Comparison of ENCODE assay signal across 12 cellular contexts in the genomic region with DNA sequence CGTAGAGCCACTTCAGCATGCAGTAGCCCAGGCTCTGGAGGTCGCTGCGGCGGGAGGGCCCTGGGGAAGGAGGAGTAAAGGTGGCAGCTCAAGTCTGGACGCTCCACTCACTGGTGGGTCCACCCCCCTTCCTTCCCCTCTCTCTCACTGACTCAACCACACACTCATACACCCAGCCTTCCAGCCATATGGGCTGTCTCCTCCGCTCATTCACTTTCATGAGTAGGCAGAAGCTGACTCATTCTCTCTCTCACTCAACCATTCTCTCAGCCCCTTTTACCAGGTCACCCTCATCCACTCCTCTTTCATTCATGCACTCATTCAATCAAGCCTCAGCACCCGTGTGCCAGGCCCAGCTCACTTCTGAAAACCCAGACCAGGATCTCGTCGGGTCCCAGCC.
DNase-seq lines count a peak whose midpoint lies in the region; ATAC-seq and TF ChIP-seq lines count a peak whose summit lies in the region.
"Had no signal": no experiment of that assay in that cellular context is flagged by ENCODE, and none has a peak within 500 bp of the region (broad histone marks: within the 10 kb centered on the region; RNA-seq: fewer than 3 reads in every experiment).

No MANE protein-coding gene starts in this region.

- ATAC-seq in HG03159 (IDR thresholded peaks at IDR 0.05; ENCODE audit: unreplicated experiment), result no peak
- no peak for ATAC-seq in GM18909 (IDR thresholded peaks at IDR 0.05; ENCODE audit: poor library complexity, unreplicated experiment)
- no peak for ATAC-seq in GM18498 (IDR thresholded peaks at IDR 0.05; ENCODE audit: unreplicated experiment)
- ATAC-seq: T-helper 17 cell had no signal

- no peaks in the 10 kb centered on the region for H3K27me3 Mint-ChIP-seq in activated T-cell treated with anti-CD3 and anti-CD28 coated beads, Interleukin-2, amount 50 U/mL, for 24 hours
- H3K27me3 Mint-ChIP-seq: stimulated activated naive CD8-positive, alpha-beta T cell treated with anti-CD3 and anti-CD28 coated beads, Interleukin-15, Interleukin-2, amounts not matched to agents 100 ng/mL and 50 ng/mL, for 24 hours; T-helper 17 cell had no signal

- DNase-seq in AG08395 (ENCODE audit: low spot score) (peak; percentile 24), ELR (ENCODE audit: low read depth) (peak; percentile 90), inferior parietal cortex (ENCODE audit: extremely low spot score) (peak; percentile 48), erythroblast (lab: John Stamatoyannopoulos, UW) (no peak)
- no peak for DNase-seq in activated T-cell treated with anti-CD3 and anti-CD28 coated beads, Interleukin-2, amount 50 U/mL, for 24 hours
- DNase-seq: NCI-H1694 treated with DMSO at 0.1 percent for 48 hours, T-helper 17 cell had no signal

- H3K4me3 Mint-ChIP-seq in activated T-cell treated with anti-CD3 and anti-CD28 coated beads, Interleukin-2, amount 50 U/mL, for 24 hours, result no peak overlapping the region
- H3K4me3 Mint-ChIP-seq: nephron; stimulated activated naive CD8-positive, alpha-beta T cell treated with anti-CD3 and anti-CD28 coated beads, Interleukin-15, Interleukin-2, amounts not matched to agents 100 ng/mL and 50 ng/mL, for 24 hours; T-helper 17 cell had no signal

- TF ChIP-seq POLR2A in erythroblast (IDR thresholded peaks at IDR 0.05; ENCODE audit: low read length), result no peak

- H3K27ac Mint-ChIP-seq in activated T-cell treated with anti-CD3 and anti-CD28 coated beads, Interleukin-2, amount 50 U/mL, for 24 hours, result peak overlapping the region; percentile 60
- H3K27ac Mint-ChIP-seq: nephron; stimulated activated naive CD8-positive, alpha-beta T cell treated with anti-CD3 and anti-CD28 coated beads, Interleukin-15, Interleukin-2, amounts not matched to agents 100 ng/mL and 50 ng/mL, for 24 hours; T-helper 17 cell had no signal

- H3K9me3 Mint-ChIP-seq in activated T-cell treated with anti-CD3 and anti-CD28 coated beads, Interleukin-2, amount 50 U/mL, for 24 hours, result no peaks in the 10 kb centered on the region
- H3K9me3 Mint-ChIP-seq: nephron; stimulated activated naive CD8-positive, alpha-beta T cell treated with anti-CD3 and anti-CD28 coated beads, Interleukin-15, Interleukin-2, amounts not matched to agents 100 ng/mL and 50 ng/mL, for 24 hours had no signal

- H3K36me3 Mint-ChIP-seq in activated T-cell treated with anti-CD3 and anti-CD28 coated beads, Interleukin-2, amount 50 U/mL, for 24 hours (ENCODE audit: low read depth), result peaks cover 91% of the 10 kb centered on the region

- H3K4me1 Mint-ChIP-seq in activated T-cell treated with anti-CD3 and anti-CD28 coated beads, Interleukin-2, amount 50 U/mL, for 24 hours (ENCODE audit: low read depth), result peaks cover 23% of the 10 kb centered on the region
- H3K4me1 Mint-ChIP-seq: nephron had no signal

Comparison
In these comparisons a context has a peak if more than half of its experiments do, and no peak if none do; other contexts are left out.
1. DNase-seq: peak in AG08395 (single experiment), ELR (single experiment) and inferior parietal cortex (single experiment); none in activated T-cell treated with anti-CD3 and anti-CD28 coated beads, Interleukin-2, amount 50 U/mL, for 24 hours (single experiment) and erythroblast (0 of 2).